ENCODE assay signal across 8 cellular contexts in the genomic region with DNA sequence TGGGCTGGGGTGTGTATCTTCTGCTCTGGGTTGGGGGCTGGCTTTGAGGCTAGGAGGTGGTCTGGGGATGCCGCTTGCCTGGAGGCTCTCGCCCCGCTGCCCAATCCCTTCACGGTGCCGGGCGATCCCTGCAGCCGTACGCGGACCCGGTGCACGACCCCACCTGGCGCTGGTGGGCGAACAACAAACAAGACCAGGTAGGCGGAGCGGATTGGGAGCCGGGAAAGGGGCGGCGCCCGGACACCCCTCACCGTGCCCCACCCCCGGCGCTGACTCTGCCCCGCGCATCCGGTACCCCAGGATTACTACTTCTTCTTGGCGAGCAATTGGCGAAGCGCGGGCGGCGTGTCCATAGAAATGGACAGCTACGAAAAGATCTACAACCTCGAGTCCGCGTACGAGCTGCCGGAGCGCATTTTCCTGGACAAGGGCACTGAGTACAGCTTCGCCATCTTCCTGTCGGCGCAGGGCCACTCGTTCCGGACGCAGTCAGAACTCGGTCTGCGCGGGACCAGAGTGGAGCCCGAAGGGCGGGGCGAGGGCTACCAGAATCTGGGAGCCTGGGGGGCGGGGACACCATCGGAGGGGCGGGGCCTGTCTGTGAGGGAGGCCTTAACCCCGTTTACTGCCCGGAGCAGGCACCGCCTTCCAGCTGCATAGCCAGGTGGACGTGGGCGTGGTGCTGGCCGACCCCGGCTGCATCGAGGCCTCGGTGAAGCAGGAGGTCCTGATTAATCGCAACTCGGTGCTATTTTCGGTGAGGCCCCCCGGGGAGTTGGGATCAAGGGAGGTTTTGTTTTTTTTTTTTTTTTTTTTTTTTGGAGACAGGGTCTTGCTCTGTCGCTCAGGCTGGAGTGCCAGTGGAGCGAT. TPM values are rescaled to one million over a fixed set of nuclear protein-coding genes. Genes with fewer than 3 reads are reported as not detected.
DNase-seq lines count a peak whose midpoint lies in the region; ATAC-seq and TF ChIP-seq lines count a peak whose summit lies in the region.

No MANE protein-coding gene starts in this region.

- peaks cover 59% of the 10 kb centered on the region for H3K27me3 Mint-ChIP-seq in WTC11 (ENCODE audit: low read depth)

- peak overlapping the region; percentile 86 for H3K4me3 Mint-ChIP-seq in WTC11

- DNase-seq in AG08395 (ENCODE audit: low spot score) (peak; percentile 85), NCI-H1930 (lab: John Stamatoyannopoulos, UW) (peak; percentile 91), WTC11 (ENCODE audit: low spot score) (peak; percentile 99), cerebellar cortex (ENCODE audit: low spot score) (peak; percentile 80), kidney tubule cell (ENCODE audit: low spot score) (peak; percentile 62), SKM-1 treated with dmso at 0.1 percent for 144 hours (lab: John Stamatoyannopoulos, UW; ENCODE audit: unreplicated experiment) (no peak)
- peak; percentile 36 for DNase-seq in stimulated activated CD4-positive, alpha-beta T cell treated with anti-CD3 and anti-CD28 coated beads, Interleukin-2, amount 100 ng/mL, for 4 hours (ENCODE audit: low read depth)

- ATAC-seq in GM19438 (IDR thresholded peaks at IDR 0.05; ENCODE audit: low read depth, unreplicated experiment), result peak; percentile 51
- peak; percentile 77 for ATAC-seq in WTC11

- H3K9me3 Mint-ChIP-seq in WTC11, result no peaks in the 10 kb centered on the region

- no peak for TF ChIP-seq CTCF in WTC11 (IDR thresholded peaks at IDR 0.05)

- H3K4me1 Mint-ChIP-seq in WTC11, result peaks cover 10% of the 10 kb centered on the region

- H3K36me3 Mint-ChIP-seq in WTC11, result no peaks in the 10 kb centered on the region

- CTCF ChIA-PET in WTC11 (lab: Charles Lee), result interaction anchor here (0.5 to 2.9 kb wide), 13 partner anchors 11 to 129 kb away, joined by 3 to 19 read pairs (median 4); partner anchors contain the start of genes CATSPERG, FAM98C, GGN and PPP1R14A

- POLR2A ChIA-PET in WTC11 (lab: Charles Lee), result interaction anchor here (0.8 to 2.7 kb wide), 5 partner anchors 12 to 81 kb away, joined by 3 to 16 read pairs (median 5); partner anchors contain the start of genes GGN and PSMD8

- peak overlapping the region; percentile 96 for H3K27ac Mint-ChIP-seq in WTC11

TF ChIP-seq in WTC11, 78 proteins besides CTCF, POLR2A, EP300 and RAD21:
- TF ChIP-seq ETV6 (CRISPR knock-in tag; IDR thresholded peaks at IDR 0.05) (peak; percentile 49), RELA (CRISPR knock-in tag; IDR thresholded peaks at IDR 0.05; ENCODE audit: borderline replicate concordance) (no peak), ELF4 (CRISPR knock-in tag; IDR thresholded peaks at IDR 0.05; ENCODE audit: low read depth) (no peak), ZNF396 (CRISPR knock-in tag; IDR thresholded peaks at IDR 0.05; ENCODE audit: borderline replicate concordance) (no peak), MYBL2 (CRISPR knock-in tag; IDR thresholded peaks at IDR 0.05) (peak; percentile 59; the same call in 1 of the 2 replicates), FOXP1 (CRISPR knock-in tag; IDR thresholded peaks at IDR 0.05; ENCODE audit: borderline replicate concordance) (peak; percentile 62; the same call in 1 of the 2 replicates), SP1 (CRISPR knock-in tag; conservative IDR thresholded peaks at IDR 0.05) (peak; percentile 35), E2F5 (CRISPR knock-in tag; IDR thresholded peaks at IDR 0.05) (peak; percentile 48; the same call in 1 of the 2 replicates), TCF7 (CRISPR knock-in tag; IDR thresholded peaks at IDR 0.05; ENCODE audit: low read depth) (no peak), NFYB (CRISPR knock-in tag; conservative IDR thresholded peaks at IDR 0.05; ENCODE audit: low read depth) (no peak), ZNF232 (CRISPR knock-in tag; IDR thresholded peaks at IDR 0.05) (0 out of 2 replicates have a peak, but pooled peaks have one; percentile 16), CREB1 (CRISPR knock-in tag; IDR thresholded peaks at IDR 0.05) (no peak), NFE2L1 (CRISPR knock-in tag; IDR thresholded peaks at IDR 0.05) (0 out of 2 replicates have a peak, but pooled peaks have one; percentile 22), ZBTB43 (CRISPR knock-in tag; IDR thresholded peaks at IDR 0.05) (peak; percentile 56; the same call in 1 of the 2 replicates), ESRRA (CRISPR knock-in tag; IDR thresholded peaks at IDR 0.05; ENCODE audit: borderline replicate concordance) (0 out of 2 replicates have a peak, but pooled peaks have one; percentile 38), ZBTB21 (CRISPR knock-in tag; IDR thresholded peaks at IDR 0.05; ENCODE audit: borderline replicate concordance) (0 out of 2 replicates have a peak, but pooled peaks have one; percentile 49)
- TF ChIP-seq, protein P1, sequence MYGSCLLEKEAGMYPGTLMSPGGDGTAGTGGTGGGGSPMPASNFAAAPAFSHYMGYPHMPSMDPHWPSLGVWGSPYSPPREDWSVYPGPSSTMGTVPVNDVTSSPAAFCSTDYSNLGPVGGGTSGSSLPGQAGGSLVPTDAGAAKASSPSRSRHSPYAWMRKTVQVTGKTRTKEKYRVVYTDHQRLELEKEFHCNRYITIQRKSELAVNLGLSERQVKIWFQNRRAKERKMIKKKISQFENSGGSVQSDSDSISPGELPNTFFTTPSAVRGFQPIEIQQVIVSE (CRISPR knock-in tag; IDR thresholded peaks at IDR 0.05; ENCODE audit: borderline replicate concordance), result no peak
- TF ChIP-seq, protein P2, sequence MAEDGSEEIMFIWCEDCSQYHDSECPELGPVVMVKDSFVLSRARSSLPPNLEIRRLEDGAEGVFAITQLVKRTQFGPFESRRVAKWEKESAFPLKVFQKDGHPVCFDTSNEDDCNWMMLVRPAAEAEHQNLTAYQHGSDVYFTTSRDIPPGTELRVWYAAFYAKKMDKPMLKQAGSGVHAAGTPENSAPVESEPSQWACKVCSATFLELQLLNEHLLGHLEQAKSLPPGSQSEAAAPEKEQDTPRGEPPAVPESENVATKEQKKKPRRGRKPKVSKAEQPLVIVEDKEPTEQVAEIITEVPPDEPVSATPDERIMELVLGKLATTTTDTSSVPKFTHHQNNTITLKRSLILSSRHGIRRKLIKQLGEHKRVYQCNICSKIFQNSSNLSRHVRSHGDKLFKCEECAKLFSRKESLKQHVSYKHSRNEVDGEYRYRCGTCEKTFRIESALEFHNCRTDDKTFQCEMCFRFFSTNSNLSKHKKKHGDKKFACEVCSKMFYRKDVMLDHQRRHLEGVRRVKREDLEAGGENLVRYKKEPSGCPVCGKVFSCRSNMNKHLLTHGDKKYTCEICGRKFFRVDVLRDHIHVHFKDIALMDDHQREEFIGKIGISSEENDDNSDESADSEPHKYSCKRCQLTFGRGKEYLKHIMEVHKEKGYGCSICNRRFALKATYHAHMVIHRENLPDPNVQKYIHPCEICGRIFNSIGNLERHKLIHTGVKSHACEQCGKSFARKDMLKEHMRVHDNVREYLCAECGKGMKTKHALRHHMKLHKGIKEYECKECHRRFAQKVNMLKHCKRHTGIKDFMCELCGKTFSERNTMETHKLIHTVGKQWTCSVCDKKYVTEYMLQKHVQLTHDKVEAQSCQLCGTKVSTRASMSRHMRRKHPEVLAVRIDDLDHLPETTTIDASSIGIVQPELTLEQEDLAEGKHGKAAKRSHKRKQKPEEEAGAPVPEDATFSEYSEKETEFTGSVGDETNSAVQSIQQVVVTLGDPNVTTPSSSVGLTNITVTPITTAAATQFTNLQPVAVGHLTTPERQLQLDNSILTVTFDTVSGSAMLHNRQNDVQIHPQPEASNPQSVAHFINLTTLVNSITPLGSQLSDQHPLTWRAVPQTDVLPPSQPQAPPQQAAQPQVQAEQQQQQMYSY (CRISPR knock-in tag; IDR thresholded peaks at IDR 0.05), result peak; percentile 78

RNA-seq across cellular contexts. Expression of gene PSMD8, which starts 12.1 kb away (rescaled TPM):
- total RNA-seq in WTC11 (2021), result 156 to 167 TPM (median 160 TPM) in 3 replicates

RNA-seq across cellular contexts. Expression of gene GGN, which starts 25.5 kb away (rescaled TPM):
- total RNA-seq in WTC11 (2021), result 2.4 to 3.1 TPM (median 2.7 TPM) in 3 replicates

RNA-seq across cellular contexts. Expression of gene SPRED3, which starts 26.2 kb away (rescaled TPM):
- 5.2 to 7.3 TPM (median 7.2 TPM) in 3 replicates for total RNA-seq in WTC11 (2021)

RNA-seq across cellular contexts. Expression of gene CATSPERG, which starts 26.7 kb away (rescaled TPM):
- 4.6 to 8.7 TPM (median 6.3 TPM) in 3 replicates for total RNA-seq in WTC11 (2021)

RNA-seq across cellular contexts. Expression of gene FAM98C, which starts 40.6 kb away (rescaled TPM):
- total RNA-seq in WTC11 (2021), result 9.7 to 12.2 TPM (median 10.2 TPM) in 3 replicates
